In the genomic region with DNA sequence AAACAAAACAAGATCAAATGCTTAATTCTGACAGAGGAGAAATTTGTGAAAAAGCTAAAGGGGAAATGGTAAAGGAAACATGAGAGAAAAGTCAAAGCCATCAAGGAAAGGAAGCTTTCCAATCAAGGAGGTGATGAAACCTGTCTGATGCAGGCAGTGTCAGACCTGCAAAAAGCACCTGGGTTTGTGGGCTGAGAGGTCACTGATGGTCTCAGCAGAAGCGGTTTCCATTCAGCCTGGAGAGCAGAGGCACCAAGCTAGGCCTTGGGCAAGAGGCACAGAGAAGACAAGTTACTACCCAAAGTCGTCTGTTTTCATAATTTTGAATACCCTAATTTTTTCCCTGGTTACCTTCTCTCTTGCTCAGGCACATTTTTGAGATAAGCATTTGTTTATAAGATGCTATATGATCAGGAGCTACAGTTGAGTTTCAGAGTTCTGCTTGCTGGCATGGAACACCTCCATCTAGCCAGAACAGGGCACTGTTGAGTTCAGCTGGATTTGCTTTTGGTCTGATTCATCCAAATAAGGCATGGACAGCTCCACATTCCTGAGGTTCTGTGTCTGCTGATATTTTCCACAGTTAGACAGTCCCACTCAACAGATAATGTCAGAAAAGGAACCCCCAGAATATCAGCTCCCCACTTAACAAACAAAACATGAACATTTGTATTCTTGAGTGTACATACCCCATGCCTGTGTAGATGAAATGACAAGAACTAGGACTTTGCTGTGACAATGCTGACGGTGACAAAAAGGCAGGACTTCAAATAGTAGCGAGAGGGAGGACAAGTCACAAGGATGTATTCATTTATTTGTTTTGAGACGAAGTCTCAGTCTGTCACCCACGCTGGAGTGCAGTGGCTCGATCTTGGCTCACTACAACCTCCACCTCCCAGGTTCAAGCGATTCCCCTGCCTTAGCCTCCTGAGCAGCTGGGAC, we compare ENCODE assay signal across 1 cellular context.
A peak's percentile ranks its signal among the peaks of the same experiment; 100 is the strongest.
TF ChIP-seq lines count a peak whose summit lies in the region.

No MANE protein-coding gene starts in this region.

TF ChIP-seq in IMR-90, 13 proteins besides CTCF, POLR2A, EP300 and RAD21:
- TF ChIP-seq SMC3 (IDR thresholded peaks at IDR 0.05; ENCODE audit: low read depth, low read length) = peak; percentile 40; the same call in 1 of the 2 replicates
- TF ChIP-seq FOS (IDR thresholded peaks at IDR 0.05; ENCODE audit: low read depth, low read length) = no peak
- TF ChIP-seq, protein P1, sequence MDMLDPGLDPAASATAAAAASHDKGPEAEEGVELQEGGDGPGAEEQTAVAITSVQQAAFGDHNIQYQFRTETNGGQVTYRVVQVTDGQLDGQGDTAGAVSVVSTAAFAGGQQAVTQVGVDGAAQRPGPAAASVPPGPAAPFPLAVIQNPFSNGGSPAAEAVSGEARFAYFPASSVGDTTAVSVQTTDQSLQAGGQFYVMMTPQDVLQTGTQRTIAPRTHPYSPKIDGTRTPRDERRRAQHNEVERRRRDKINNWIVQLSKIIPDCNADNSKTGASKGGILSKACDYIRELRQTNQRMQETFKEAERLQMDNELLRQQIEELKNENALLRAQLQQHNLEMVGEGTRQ (IDR thresholded peaks at IDR 0.05; ENCODE audit: low read depth, low read length) = no peak
- TF ChIP-seq NFE2L2 (IDR thresholded peaks at IDR 0.05; ENCODE audit: low read depth, low read length) = no peak
